In the genomic region with DNA sequence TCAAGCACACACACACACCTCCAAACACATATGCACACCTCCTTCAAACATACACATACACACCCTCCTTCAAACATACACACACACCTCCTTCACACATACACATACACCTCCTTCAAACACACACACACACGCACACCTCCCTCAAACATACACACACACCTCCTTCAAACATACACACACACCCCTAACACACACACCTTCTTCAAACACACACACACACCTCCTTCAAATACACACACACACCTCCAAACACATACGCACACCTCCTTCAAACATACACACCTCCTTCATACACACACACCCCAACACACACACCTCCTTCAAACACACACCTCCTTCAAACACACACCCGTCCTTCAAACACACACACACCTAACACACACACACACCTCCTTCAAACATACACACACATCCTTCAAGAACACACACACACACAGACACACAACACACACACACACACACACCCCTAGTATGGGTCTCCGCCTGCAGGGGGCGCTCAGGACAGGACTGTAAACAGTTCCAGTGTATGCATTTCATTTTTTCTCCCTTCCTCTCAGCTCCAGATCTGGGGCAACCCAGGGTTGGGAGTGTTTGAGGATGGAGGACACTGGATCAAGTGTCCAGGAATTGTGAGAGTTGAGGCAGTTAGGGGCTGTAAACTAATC, we compare ENCODE assay signal across 2 cellular contexts.
TF ChIP-seq lines count a peak whose summit lies in the region.

No MANE protein-coding gene starts in this region.

TF ChIP-seq in IMR-90, 13 proteins besides CTCF, POLR2A, EP300 and RAD21:
- TF ChIP-seq MAFK (IDR thresholded peaks at IDR 0.05; ENCODE audit: low read depth, low read length): no peak
- TF ChIP-seq CHD1 (IDR thresholded peaks at IDR 0.05; ENCODE audit: low read depth, low read length): no peak
- no peak for TF ChIP-seq RFX5 (IDR thresholded peaks at IDR 0.05; ENCODE audit: low read depth, low read length)
- TF ChIP-seq SMC3 (IDR thresholded peaks at IDR 0.05; ENCODE audit: low read depth, low read length): no peak
- TF ChIP-seq RCOR1 (IDR thresholded peaks at IDR 0.05; ENCODE audit: insufficient replicate concordance, low read length): no peak
- TF ChIP-seq CEBPB (IDR thresholded peaks at IDR 0.05; ENCODE audit: low read depth, low read length): no peak
- no peak for TF ChIP-seq BHLHE40 (IDR thresholded peaks at IDR 0.05; ENCODE audit: low read depth, low read length)
- TF ChIP-seq NFE2L2 (IDR thresholded peaks at IDR 0.05; ENCODE audit: low read depth, low read length): no peak
- TF ChIP-seq, protein P1, sequence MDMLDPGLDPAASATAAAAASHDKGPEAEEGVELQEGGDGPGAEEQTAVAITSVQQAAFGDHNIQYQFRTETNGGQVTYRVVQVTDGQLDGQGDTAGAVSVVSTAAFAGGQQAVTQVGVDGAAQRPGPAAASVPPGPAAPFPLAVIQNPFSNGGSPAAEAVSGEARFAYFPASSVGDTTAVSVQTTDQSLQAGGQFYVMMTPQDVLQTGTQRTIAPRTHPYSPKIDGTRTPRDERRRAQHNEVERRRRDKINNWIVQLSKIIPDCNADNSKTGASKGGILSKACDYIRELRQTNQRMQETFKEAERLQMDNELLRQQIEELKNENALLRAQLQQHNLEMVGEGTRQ (IDR thresholded peaks at IDR 0.05; ENCODE audit: low read depth, low read length): no peak
- TF ChIP-seq MAZ (IDR thresholded peaks at IDR 0.05; ENCODE audit: borderline replicate concordance, low read depth, low read length): no peak
- TF ChIP-seq MXI1 (IDR thresholded peaks at IDR 0.05; ENCODE audit: borderline replicate concordance, low read depth, low read length): no peak

TF ChIP-seq in K562, 482 proteins besides CTCF, POLR2A, EP300 and RAD21 (continues in another document):
- TF ChIP-seq ZNF217 (CRISPR knock-in tag; IDR thresholded peaks at IDR 0.05) (no peak), ZNF551 (CRISPR knock-in tag; IDR thresholded peaks at IDR 0.05) (no peak), GATAD2A (IDR thresholded peaks at IDR 0.05) (no peak), TOE1 (IDR thresholded peaks at IDR 0.05; ENCODE audit: borderline replicate concordance) (0 out of 2 replicates have a peak, but pooled peaks have one; percentile 30), TOE1 (CRISPR knock-in tag; IDR thresholded peaks at IDR 0.05; ENCODE audit: borderline replicate concordance, low read depth) (no peak), PPARD (CRISPR knock-in tag; IDR thresholded peaks at IDR 0.05) (no peak), ETS2 (tag; IDR thresholded peaks at IDR 0.05; ENCODE audit: borderline replicate concordance, poor library complexity, severe bottlenecking) (no peak), ZNF384 (IDR thresholded peaks at IDR 0.05; ENCODE audit: low read depth, low read length) (no peak), RFX1 (IDR thresholded peaks at IDR 0.05) (no peak), RBM34 (IDR thresholded peaks at IDR 0.05; ENCODE audit: borderline replicate concordance, insufficient read depth, low read length) (no peak), ZNF23 (CRISPR knock-in tag; IDR thresholded peaks at IDR 0.05) (no peak), ZNF12 (CRISPR knock-in tag; IDR thresholded peaks at IDR 0.05) (no peak), POU5F1 (IDR thresholded peaks at IDR 0.05; ENCODE audit: borderline replicate concordance, low read depth, low read length, partially characterized antibody) (no peak), NFXL1 (CRISPR knock-in tag; IDR thresholded peaks at IDR 0.05) (no peak), PURB (CRISPR knock-in tag; IDR thresholded peaks at IDR 0.05; ENCODE audit: low read depth) (no peak), RNF2 (IDR thresholded peaks at IDR 0.05) (no peak), ZNF778 (CRISPR knock-in tag; IDR thresholded peaks at IDR 0.05) (no peak), PHF21A (IDR thresholded peaks at IDR 0.05; ENCODE audit: borderline replicate concordance, low read depth) (no peak), CBX8 (IDR thresholded peaks at IDR 0.05; ENCODE audit: borderline replicate concordance, extremely low read depth, low read depth, low read length, poor library complexity, severe bottlenecking) (no peak), ZBTB8A (IDR thresholded peaks at IDR 0.05; ENCODE audit: partially characterized antibody) (no peak), HEY1 (CRISPR knock-in tag; IDR thresholded peaks at IDR 0.05; ENCODE audit: borderline replicate concordance) (no peak), LARP7 (IDR thresholded peaks at IDR 0.05) (peak; percentile 89; the same call in 1 of the 2 replicates), PHB2 (IDR thresholded peaks at IDR 0.05; ENCODE audit: low read depth) (0 out of 2 replicates have a peak, but pooled peaks have one; percentile 46), ZNF263 (CRISPR knock-in tag; IDR thresholded peaks at IDR 0.05; ENCODE audit: borderline replicate concordance) (no peak), MED1 (CRISPR knock-in tag; IDR thresholded peaks at IDR 0.05; ENCODE audit: borderline replicate concordance) (no peak), RFX5 (IDR thresholded peaks at IDR 0.05; ENCODE audit: low read depth, low read length) (no peak), TBL1XR1 (IDR thresholded peaks at IDR 0.05; ENCODE audit: low read length in 2 of 2) (no peak), CXXC5 (CRISPR knock-in tag; IDR thresholded peaks at IDR 0.05) (no peak), SMARCA5 (IDR thresholded peaks at IDR 0.05) (peak; percentile 53; the same call in 1 of the 2 replicates), HLTF (IDR thresholded peaks at IDR 0.05) (peak; percentile 55; the same call in 1 of the 2 replicates), NFIX (CRISPR knock-in tag; IDR thresholded peaks at IDR 0.05; ENCODE audit: low read depth) (no peak), TAF9B (IDR thresholded peaks at IDR 0.05; ENCODE audit: partially characterized antibody) (no peak), ZZZ3 (IDR thresholded peaks at IDR 0.05) (no peak), EP400 (IDR thresholded peaks at IDR 0.05) (no peak), ZNF324 (CRISPR knock-in tag; IDR thresholded peaks at IDR 0.05) (no peak), TRIM24 (IDR thresholded peaks at IDR 0.05) (peak in 1 of 2 experiments; percentile 17; a peak in 1 of 4 replicates)
- TF ChIP-seq, protein P2, sequence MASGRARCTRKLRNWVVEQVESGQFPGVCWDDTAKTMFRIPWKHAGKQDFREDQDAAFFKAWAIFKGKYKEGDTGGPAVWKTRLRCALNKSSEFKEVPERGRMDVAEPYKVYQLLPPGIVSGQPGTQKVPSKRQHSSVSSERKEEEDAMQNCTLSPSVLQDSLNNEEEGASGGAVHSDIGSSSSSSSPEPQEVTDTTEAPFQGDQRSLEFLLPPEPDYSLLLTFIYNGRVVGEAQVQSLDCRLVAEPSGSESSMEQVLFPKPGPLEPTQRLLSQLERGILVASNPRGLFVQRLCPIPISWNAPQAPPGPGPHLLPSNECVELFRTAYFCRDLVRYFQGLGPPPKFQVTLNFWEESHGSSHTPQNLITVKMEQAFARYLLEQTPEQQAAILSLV (tag; IDR thresholded peaks at IDR 0.05): no peak
- TF ChIP-seq, protein P3, sequence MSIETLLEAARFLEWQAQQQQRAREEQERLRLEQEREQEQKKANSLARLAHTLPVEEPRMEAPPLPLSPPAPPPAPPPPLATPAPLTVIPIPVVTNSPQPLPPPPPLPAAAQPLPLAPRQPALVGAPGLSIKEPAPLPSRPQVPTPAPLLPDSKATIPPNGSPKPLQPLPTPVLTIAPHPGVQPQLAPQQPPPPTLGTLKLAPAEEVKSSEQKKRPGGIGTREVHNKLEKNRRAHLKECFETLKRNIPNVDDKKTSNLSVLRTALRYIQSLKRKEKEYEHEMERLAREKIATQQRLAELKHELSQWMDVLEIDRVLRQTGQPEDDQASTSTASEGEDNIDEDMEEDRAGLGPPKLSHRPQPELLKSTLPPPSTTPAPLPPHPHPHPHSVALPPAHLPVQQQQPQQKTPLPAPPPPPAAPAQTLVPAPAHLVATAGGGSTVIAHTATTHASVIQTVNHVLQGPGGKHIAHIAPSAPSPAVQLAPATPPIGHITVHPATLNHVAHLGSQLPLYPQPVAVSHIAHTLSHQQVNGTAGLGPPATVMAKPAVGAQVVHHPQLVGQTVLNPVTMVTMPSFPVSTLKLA (conservative IDR thresholded peaks at IDR 0.05): no peak
- TF ChIP-seq, protein P4, sequence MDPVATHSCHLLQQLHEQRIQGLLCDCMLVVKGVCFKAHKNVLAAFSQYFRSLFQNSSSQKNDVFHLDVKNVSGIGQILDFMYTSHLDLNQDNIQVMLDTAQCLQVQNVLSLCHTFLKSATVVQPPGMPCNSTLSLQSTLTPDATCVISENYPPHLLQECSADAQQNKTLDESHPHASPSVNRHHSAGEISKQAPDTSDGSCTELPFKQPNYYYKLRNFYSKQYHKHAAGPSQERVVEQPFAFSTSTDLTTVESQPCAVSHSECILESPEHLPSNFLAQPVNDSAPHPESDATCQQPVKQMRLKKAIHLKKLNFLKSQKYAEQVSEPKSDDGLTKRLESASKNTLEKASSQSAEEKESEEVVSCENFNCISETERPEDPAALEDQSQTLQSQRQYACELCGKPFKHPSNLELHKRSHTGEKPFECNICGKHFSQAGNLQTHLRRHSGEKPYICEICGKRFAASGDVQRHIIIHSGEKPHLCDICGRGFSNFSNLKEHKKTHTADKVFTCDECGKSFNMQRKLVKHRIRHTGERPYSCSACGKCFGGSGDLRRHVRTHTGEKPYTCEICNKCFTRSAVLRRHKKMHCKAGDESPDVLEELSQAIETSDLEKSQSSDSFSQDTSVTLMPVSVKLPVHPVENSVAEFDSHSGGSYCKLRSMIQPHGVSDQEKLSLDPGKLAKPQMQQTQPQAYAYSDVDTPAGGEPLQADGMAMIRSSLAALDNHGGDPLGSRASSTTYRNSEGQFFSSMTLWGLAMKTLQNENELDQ (CRISPR knock-in tag; IDR thresholded peaks at IDR 0.05; ENCODE audit: borderline replicate concordance): no peak
- TF ChIP-seq, protein P5, sequence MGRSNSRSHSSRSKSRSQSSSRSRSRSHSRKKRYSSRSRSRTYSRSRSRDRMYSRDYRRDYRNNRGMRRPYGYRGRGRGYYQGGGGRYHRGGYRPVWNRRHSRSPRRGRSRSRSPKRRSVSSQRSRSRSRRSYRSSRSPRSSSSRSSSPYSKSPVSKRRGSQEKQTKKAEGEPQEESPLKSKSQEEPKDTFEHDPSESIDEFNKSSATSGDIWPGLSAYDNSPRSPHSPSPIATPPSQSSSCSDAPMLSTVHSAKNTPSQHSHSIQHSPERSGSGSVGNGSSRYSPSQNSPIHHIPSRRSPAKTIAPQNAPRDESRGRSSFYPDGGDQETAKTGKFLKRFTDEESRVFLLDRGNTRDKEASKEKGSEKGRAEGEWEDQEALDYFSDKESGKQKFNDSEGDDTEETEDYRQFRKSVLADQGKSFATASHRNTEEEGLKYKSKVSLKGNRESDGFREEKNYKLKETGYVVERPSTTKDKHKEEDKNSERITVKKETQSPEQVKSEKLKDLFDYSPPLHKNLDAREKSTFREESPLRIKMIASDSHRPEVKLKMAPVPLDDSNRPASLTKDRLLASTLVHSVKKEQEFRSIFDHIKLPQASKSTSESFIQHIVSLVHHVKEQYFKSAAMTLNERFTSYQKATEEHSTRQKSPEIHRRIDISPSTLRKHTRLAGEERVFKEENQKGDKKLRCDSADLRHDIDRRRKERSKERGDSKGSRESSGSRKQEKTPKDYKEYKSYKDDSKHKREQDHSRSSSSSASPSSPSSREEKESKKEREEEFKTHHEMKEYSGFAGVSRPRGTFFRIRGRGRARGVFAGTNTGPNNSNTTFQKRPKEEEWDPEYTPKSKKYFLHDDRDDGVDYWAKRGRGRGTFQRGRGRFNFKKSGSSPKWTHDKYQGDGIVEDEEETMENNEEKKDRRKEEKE (IDR thresholded peaks at IDR 0.05; ENCODE audit: borderline replicate concordance in 1 of 2, control insufficient read depth in 1 of 2, low read depth in 2 of 2, low read length in 1 of 2): peak in 1 of 2 experiments; percentile 73; a peak in 1 of 4 replicates
- TF ChIP-seq, protein P6, sequence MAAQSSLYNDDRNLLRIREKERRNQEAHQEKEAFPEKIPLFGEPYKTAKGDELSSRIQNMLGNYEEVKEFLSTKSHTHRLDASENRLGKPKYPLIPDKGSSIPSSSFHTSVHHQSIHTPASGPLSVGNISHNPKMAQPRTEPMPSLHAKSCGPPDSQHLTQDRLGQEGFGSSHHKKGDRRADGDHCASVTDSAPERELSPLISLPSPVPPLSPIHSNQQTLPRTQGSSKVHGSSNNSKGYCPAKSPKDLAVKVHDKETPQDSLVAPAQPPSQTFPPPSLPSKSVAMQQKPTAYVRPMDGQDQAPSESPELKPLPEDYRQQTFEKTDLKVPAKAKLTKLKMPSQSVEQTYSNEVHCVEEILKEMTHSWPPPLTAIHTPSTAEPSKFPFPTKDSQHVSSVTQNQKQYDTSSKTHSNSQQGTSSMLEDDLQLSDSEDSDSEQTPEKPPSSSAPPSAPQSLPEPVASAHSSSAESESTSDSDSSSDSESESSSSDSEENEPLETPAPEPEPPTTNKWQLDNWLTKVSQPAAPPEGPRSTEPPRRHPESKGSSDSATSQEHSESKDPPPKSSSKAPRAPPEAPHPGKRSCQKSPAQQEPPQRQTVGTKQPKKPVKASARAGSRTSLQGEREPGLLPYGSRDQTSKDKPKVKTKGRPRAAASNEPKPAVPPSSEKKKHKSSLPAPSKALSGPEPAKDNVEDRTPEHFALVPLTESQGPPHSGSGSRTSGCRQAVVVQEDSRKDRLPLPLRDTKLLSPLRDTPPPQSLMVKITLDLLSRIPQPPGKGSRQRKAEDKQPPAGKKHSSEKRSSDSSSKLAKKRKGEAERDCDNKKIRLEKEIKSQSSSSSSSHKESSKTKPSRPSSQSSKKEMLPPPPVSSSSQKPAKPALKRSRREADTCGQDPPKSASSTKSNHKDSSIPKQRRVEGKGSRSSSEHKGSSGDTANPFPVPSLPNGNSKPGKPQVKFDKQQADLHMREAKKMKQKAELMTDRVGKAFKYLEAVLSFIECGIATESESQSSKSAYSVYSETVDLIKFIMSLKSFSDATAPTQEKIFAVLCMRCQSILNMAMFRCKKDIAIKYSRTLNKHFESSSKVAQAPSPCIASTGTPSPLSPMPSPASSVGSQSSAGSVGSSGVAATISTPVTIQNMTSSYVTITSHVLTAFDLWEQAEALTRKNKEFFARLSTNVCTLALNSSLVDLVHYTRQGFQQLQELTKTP (IDR thresholded peaks at IDR 0.05; ENCODE audit: low read depth in 1 of 2, partially characterized antibody in 2 of 2): no peak
